ENCODE assay signal across 8 cellular contexts in the genomic region with DNA sequence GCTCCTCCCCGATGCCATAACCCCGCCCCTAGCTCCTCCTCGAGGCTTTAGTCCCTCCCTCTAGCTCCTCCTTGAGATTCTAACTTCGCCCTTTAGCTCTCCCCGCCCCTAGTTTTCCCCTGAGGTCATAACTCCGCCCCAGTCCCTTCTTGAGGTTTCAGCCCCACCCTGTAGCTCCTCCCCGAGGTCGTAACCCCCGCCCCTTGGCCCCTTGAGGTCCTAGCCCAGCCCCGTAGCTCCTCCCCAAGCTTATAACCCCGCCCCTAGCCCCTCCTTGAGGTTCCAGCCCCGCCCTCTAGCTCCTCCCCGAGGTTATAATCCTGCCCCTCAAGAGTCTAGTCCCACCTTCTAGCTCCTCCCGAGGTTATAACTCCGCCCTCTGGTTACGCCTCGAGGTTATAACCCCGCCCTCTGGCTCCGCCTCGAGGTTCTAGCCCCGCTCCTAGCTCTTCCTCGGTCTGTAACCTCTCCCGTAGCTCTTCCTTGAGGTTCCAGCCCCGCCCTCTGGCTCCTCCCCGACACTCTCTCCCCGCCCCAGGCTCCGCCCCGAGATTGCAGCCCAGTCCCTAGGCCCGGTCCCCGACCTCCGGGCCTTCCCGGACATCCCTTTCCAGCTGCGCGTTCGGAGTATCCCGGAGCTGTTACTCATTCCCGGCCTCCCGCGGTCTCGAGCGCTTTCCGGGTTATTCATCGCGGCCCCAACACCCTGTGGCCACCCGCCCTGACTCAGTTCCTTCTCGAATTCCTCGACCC. TPM values are rescaled to one million over a fixed set of nuclear protein-coding genes. Genes with fewer than 3 reads are reported as not detected.
DNase-seq lines count a peak whose midpoint lies in the region; ATAC-seq and TF ChIP-seq lines count a peak whose summit lies in the region.

No MANE protein-coding gene starts in this region.

- H3K27ac ChIP-seq in left ventricle myocardium inferior (replicated peaks) = peak overlapping the region; percentile 97

- H3K9me3 Mint-ChIP-seq in T-helper 1 cell treated with Interleukin-12 subunit alpha and Interleukin-12 subunit beta and Interleukin-4 antibody, amounts not matched to agents 30 μg/mL and 1 μg/mL, for 36 hours = no peaks in the 10 kb centered on the region
- H3K9me3 Mint-ChIP-seq in progenitor cell of endocrine pancreas (ENCODE audit: low read depth) = no peaks in the 10 kb centered on the region

- no peaks in the 10 kb centered on the region for H3K9me3 ChIP-seq in left ventricle myocardium inferior (replicated peaks)

- H3K36me3 Mint-ChIP-seq in T-helper 1 cell treated with Interleukin-12 subunit alpha and Interleukin-12 subunit beta and Interleukin-4 antibody, amounts not matched to agents 30 μg/mL and 1 μg/mL, for 36 hours (ENCODE audit: low read depth) = peaks cover 30% of the 10 kb centered on the region
- H3K36me3 Mint-ChIP-seq in progenitor cell of endocrine pancreas (ENCODE audit: insufficient read depth) = peaks cover 4% of the 10 kb centered on the region

- H3K27ac Mint-ChIP-seq in T-helper 1 cell treated with Interleukin-12 subunit alpha and Interleukin-12 subunit beta and Interleukin-4 antibody, amounts not matched to agents 30 μg/mL and 1 μg/mL, for 36 hours = peak overlapping the region; percentile 86
- no peak overlapping the region for H3K27ac Mint-ChIP-seq in progenitor cell of endocrine pancreas

- H3K36me3 ChIP-seq in left ventricle myocardium inferior = peaks cover 18% of the 10 kb centered on the region

- H3K4me3 ChIP-seq in GM12865 (ENCODE audit: low read depth, low read length) (peak overlapping the region; percentile 48), left ventricle myocardium inferior (peak overlapping the region; percentile 79)

- DNase-seq in GM12865 (ENCODE audit: low read depth) (peak; percentile 98), NCI-H128 (lab: John Stamatoyannopoulos, UW; ENCODE audit: unreplicated experiment) (peak; percentile 92), amygdala (lab: John Stamatoyannopoulos, UW) (peak; percentile 81 to 100 (median 96)), left ventricle myocardium inferior (peak; percentile 98), progenitor cell of endocrine pancreas (ENCODE audit: low spot score, unreplicated experiment) (peak; percentile 93), ureter (ENCODE audit: low spot score) (peak; percentile 99)

- TF ChIP-seq CTCF in GM12865 (IDR thresholded peaks at IDR 0.05; ENCODE audit: insufficient read depth, low read depth, low read length, missing control alignments) (no peak), left ventricle myocardium inferior (IDR thresholded peaks at IDR 0.05; ENCODE audit: borderline replicate concordance) (no peak), progenitor cell of endocrine pancreas (IDR thresholded peaks at IDR 0.05; ENCODE audit: unreplicated experiment) (no peak)

- ATAC-seq in HG02759 (IDR thresholded peaks at IDR 0.05; ENCODE audit: unreplicated experiment) = peak; percentile 87

- H3K27me3 Mint-ChIP-seq in T-helper 1 cell treated with Interleukin-12 subunit alpha and Interleukin-12 subunit beta and Interleukin-4 antibody, amounts not matched to agents 30 μg/mL and 1 μg/mL, for 36 hours (ENCODE audit: low read depth) = peaks cover 6% of the 10 kb centered on the region
- peaks cover 45% of the 10 kb centered on the region for H3K27me3 Mint-ChIP-seq in progenitor cell of endocrine pancreas

- peaks cover 40% of the 10 kb centered on the region for H3K4me1 Mint-ChIP-seq in T-helper 1 cell treated with Interleukin-12 subunit alpha and Interleukin-12 subunit beta and Interleukin-4 antibody, amounts not matched to agents 30 μg/mL and 1 μg/mL, for 36 hours (ENCODE audit: low read depth)
- H3K4me1 Mint-ChIP-seq in progenitor cell of endocrine pancreas (ENCODE audit: low read depth) = peaks cover 19% of the 10 kb centered on the region

- peaks cover 34% of the 10 kb centered on the region for H3K4me1 ChIP-seq in left ventricle myocardium inferior

- H3K4me3 Mint-ChIP-seq in T-helper 1 cell treated with Interleukin-12 subunit alpha and Interleukin-12 subunit beta and Interleukin-4 antibody, amounts not matched to agents 30 μg/mL and 1 μg/mL, for 36 hours = peak overlapping the region; percentile 91
- H3K4me3 Mint-ChIP-seq in progenitor cell of endocrine pancreas (ENCODE audit: low read depth) = peak overlapping the region; percentile 86

- intact Hi-C loops in left ventricle myocardium inferior (cut with micrococcal nuclease) = no loop called here

- no peaks in the 10 kb centered on the region for H3K27me3 ChIP-seq in left ventricle myocardium inferior (ENCODE audit: low read depth)

RNA-seq across cellular contexts. Expression of gene PLAUR, which starts 1.4 kb away (rescaled TPM):
- total RNA-seq in left ventricle myocardium inferior (3.5 TPM), progenitor cell of endocrine pancreas (10.5 and 12.5 TPM in 2 replicates), ureter (9.6 TPM)

RNA-seq across cellular contexts. Expression of gene CADM4, which starts 28.9 kb away (rescaled TPM):
- 6.9 TPM for total RNA-seq in left ventricle myocardium inferior
- 60.9 and 71.6 TPM in 2 replicates for total RNA-seq in progenitor cell of endocrine pancreas
- 6.6 TPM for total RNA-seq in ureter

RNA-seq across cellular contexts. Expression of gene IRGC, which starts 47.3 kb away (rescaled TPM):
- not detected for total RNA-seq in left ventricle myocardium inferior
- not detected in 2 replicates for total RNA-seq in progenitor cell of endocrine pancreas
- not detected for total RNA-seq in ureter

RNA-seq across cellular contexts. Expression of gene ZNF428, which starts 49.2 kb away (rescaled TPM):
- total RNA-seq in left ventricle myocardium inferior (32.3 TPM), progenitor cell of endocrine pancreas (87.5 and 88.9 TPM in 2 replicates), ureter (30.2 TPM)

RNA-seq across cellular contexts. Expression of gene SRRM5, which starts 56.7 kb away (rescaled TPM):
- total RNA-seq in left ventricle myocardium inferior (0.30 TPM), progenitor cell of endocrine pancreas (0.64 and 0.79 TPM in 2 replicates), ureter (1.0 TPM)

Comparison
In these comparisons a context has a peak if more than half of its experiments do, and no peak if none do; other contexts are left out.
1. Peak in every context shown above with its lines: DNase-seq, ATAC-seq, H3K4me3 ChIP-seq and H3K27ac ChIP-seq.